Comparison of ENCODE assay signal across 7 cellular contexts in the genomic region with DNA sequence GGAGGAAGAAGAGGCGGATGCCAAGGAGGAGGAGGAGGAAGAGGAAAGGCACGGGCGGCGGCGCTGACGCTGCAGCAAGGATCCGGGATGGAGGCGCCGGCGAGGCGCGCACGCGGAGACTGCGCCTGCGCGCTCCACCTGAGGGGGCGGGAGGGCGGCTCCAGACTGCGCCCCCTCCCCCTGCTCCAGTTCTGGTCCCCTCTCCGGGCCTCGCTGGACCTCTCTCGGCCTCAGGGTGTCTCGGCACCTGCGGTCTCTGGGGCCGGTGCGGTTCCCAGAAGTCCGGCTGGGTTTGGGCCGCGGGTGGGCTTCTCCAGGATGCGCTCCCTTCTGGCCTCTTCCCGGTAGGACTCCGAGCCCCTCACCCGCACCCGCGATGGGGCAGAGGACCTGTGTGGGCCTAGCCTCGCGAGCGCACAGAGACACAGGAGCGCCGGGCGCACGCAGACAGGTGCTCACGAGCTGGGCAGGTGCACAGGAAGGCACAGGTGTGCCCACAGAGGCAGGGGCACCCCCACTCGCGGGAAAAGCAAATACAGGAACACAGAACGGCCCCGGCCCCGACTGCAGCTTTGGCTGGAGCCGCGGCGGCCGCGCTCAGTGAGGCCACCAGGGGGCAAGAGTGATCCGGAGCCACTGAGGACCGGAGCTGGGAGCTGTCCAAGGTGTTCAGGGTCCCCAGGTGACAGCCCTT.
DNase-seq lines count a peak whose midpoint lies in the region; ATAC-seq lines count a peak whose summit lies in the region.

A gene with protein sequence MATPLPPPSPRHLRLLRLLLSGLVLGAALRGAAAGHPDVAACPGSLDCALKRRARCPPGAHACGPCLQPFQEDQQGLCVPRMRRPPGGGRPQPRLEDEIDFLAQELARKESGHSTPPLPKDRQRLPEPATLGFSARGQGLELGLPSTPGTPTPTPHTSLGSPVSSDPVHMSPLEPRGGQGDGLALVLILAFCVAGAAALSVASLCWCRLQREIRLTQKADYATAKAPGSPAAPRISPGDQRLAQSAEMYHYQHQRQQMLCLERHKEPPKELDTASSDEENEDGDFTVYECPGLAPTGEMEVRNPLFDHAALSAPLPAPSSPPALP (minus strand): TSS at position 84 of the 694 bp plus-strand sequence. CDS start 188 bp downstream, outside the sequence.

- ATAC-seq in GM18498 (IDR thresholded peaks at IDR 0.05; ENCODE audit: unreplicated experiment) (peak; percentile 51), GM21717 (IDR thresholded peaks at IDR 0.05; ENCODE audit: unreplicated experiment) (no peak)

- no peaks in the 10 kb centered on the region for H3K36me3 Mint-ChIP-seq in T-helper 2 cell treated with Interferon-gamma antibody and Interleukin-4, amounts not matched to agents 5 μg/mL and 100 μg/mL, for 36 hours (ENCODE audit: low read depth)

- H3K4me3 Mint-ChIP-seq in T-helper 2 cell treated with Interferon-gamma antibody and Interleukin-4, amounts not matched to agents 5 μg/mL and 100 μg/mL, for 36 hours: peak within 1 kb of the TSS; percentile 48

- H3K27ac Mint-ChIP-seq in T-helper 2 cell treated with Interferon-gamma antibody and Interleukin-4, amounts not matched to agents 5 μg/mL and 100 μg/mL, for 36 hours: no peak within 1 kb of the TSS

- DNase-seq in NCI-H1417 treated with DMSO at 0.1 percent for 48 hours (lab: John Stamatoyannopoulos, UW): peak; percentile 73
- peak; percentile 77 for DNase-seq in T-helper 2 cell treated with Interferon-gamma antibody and Interleukin-4, amounts not matched to agents 5 μg/mL and 100 μg/mL, for 36 hours (ENCODE audit: low spot score)
- DNase-seq in astrocyte of the hippocampus (ENCODE audit: low read depth, low spot score): peak; percentile 93
- peak; percentile 32 to 67 for DNase-seq in hippocampal formation (lab: John Stamatoyannopoulos, UW)
- DNase-seq in retina: peak; percentile 95

- H3K9me3 Mint-ChIP-seq in T-helper 2 cell treated with Interferon-gamma antibody and Interleukin-4, amounts not matched to agents 5 μg/mL and 100 μg/mL, for 36 hours: no peaks in the 10 kb centered on the region

- H3K27me3 Mint-ChIP-seq in T-helper 2 cell treated with Interferon-gamma antibody and Interleukin-4, amounts not matched to agents 5 μg/mL and 100 μg/mL, for 36 hours (ENCODE audit: low read depth): peaks cover 45% of the 10 kb centered on the region

- H3K4me1 Mint-ChIP-seq in T-helper 2 cell treated with Interferon-gamma antibody and Interleukin-4, amounts not matched to agents 5 μg/mL and 100 μg/mL, for 36 hours (ENCODE audit: low read depth): peaks cover 5% of the 10 kb centered on the region
